In genomic region chr11:102272047-102272824, GRCh38 we compare ENCODE assay signal across 25 cellular contexts.
"Had no signal": no experiment of that assay in that cellular context is flagged by ENCODE, and none has a peak within 500 bp of the region (broad histone marks: within the 10 kb centered on the region; RNA-seq: fewer than 3 reads in every experiment).

No MANE protein-coding gene starts in this region.

- H3K9me3 ChIP-seq: breast epithelium, esophagus muscularis mucosa, stomach, vagina had no signal

- H3K36me3 Mint-ChIP-seq: activated naive CD8-positive, alpha-beta T cell treated with anti-CD3 and anti-CD28 coated beads for 36 hours; stimulated activated memory B cell treated with anti-CD40 and anti-IgM and Interleukin-4, amounts not matched to agents 10 μg/mL and 1 μg/mL and 100 μg/mL, for 72 hours had no signal

- H3K4me2 ChIP-seq: smooth muscle cell had no signal

- H3K4me1 ChIP-seq: breast epithelium had no signal

- H3K27ac ChIP-seq: breast epithelium, esophagus muscularis mucosa, stomach, vagina had no signal

- ATAC-seq: activated CD4-positive, alpha-beta T cell treated with anti-CD3 and anti-CD28 coated beads for 36 hours; sciatic nerve; stimulated activated memory B cell treated with anti-CD40 and anti-IgM and Interleukin-4, amounts not matched to agents 10 μg/mL and 1 μg/mL and 100 μg/mL, for 72 hours had no signal

- H3K4me3 ChIP-seq: breast epithelium, esophagus muscularis mucosa, smooth muscle cell, stomach, vagina had no signal

- DNase-seq: activated B cell treated with CpG ODN at 0.5 μM for 24 hours; activated CD4-positive, alpha-beta T cell treated with anti-CD3 and anti-CD28 coated beads for 36 hours; activated CD4-positive, alpha-beta T cell treated with anti-CD3 and anti-CD28 coated beads, Interleukin-2, amount 50 U/mL, for 4 hours; activated CD8-positive, alpha-beta memory T cell treated with anti-CD3 and anti-CD28 coated beads for 24 hours; activated CD8-positive, alpha-beta memory T cell treated with anti-CD3 and anti-CD28 coated beads, Interleukin-2, amount 50 U/mL, for 4 hours; activated naive CD4-positive, alpha-beta T cell treated with Interleukin-2 at 50 U/mL for 16 hours; activated naive CD8-positive, alpha-beta T cell treated with anti-CD3 and anti-CD28 coated beads for 36 hours; activated T-cell treated with anti-CD3 and anti-CD28 coated beads, Interleukin-2, amount 50 U/mL, for 24 hours; amniotic stem cell; glutamatergic neuron; hippocampal formation; naive B cell; occipital lobe; stimulated activated CD4-positive, alpha-beta T cell treated with anti-CD3 and anti-CD28 coated beads, Interleukin-15, amount 100 ng/mL, for 24 hours; stomach had no signal

- H3K36me3 ChIP-seq: breast epithelium, esophagus muscularis mucosa, stomach, vagina had no signal

- H3K9me3 Mint-ChIP-seq: activated B cell treated with CpG ODN at 0.5 μM for 24 hours; activated naive CD8-positive, alpha-beta T cell treated with anti-CD3 and anti-CD28 coated beads for 36 hours; activated T-cell treated with anti-CD3 and anti-CD28 coated beads, Interleukin-2, amount 50 U/mL, for 24 hours; activated T-helper 2 cell treated with anti-CD3 and anti-CD28 coated beads, Interferon-gamma antibody, Interleukin-2, Interleukin-4, amounts not matched to agents 10 μg/mL and 5 μg/mL and 100 μg/mL, durations not matched to agents 14 hours and 24 hours and 36 hours; central memory CD8-positive, alpha-beta T cell; memory B cell; naive B cell; stimulated activated memory B cell treated with anti-CD40 and anti-IgM and Interleukin-4, amounts not matched to agents 10 μg/mL and 1 μg/mL and 100 μg/mL, for 72 hours had no signal

- H3K27ac Mint-ChIP-seq: activated B cell treated with CpG ODN at 0.5 μM for 24 hours; activated CD4-positive, alpha-beta T cell treated with anti-CD3 and anti-CD28 coated beads for 36 hours; activated naive CD8-positive, alpha-beta T cell treated with anti-CD3 and anti-CD28 coated beads for 36 hours; activated T-cell treated with anti-CD3 and anti-CD28 coated beads, Interleukin-2, amount 50 U/mL, for 24 hours; activated T-helper 2 cell treated with anti-CD3 and anti-CD28 coated beads, Interferon-gamma antibody, Interleukin-2, Interleukin-4, amounts not matched to agents 10 μg/mL and 5 μg/mL and 100 μg/mL, durations not matched to agents 14 hours and 24 hours and 36 hours; memory B cell; naive B cell; stimulated activated memory B cell treated with anti-CD40 and anti-IgM and Interleukin-4, amounts not matched to agents 10 μg/mL and 1 μg/mL and 100 μg/mL, for 72 hours had no signal

- H3K27me3 ChIP-seq: breast epithelium, esophagus muscularis mucosa, vagina had no signal

- H3K4me3 Mint-ChIP-seq: activated B cell treated with CpG ODN at 0.5 μM for 24 hours; activated CD4-positive, alpha-beta T cell treated with anti-CD3 and anti-CD28 coated beads for 36 hours; activated naive CD8-positive, alpha-beta T cell treated with anti-CD3 and anti-CD28 coated beads for 36 hours; activated T-cell treated with anti-CD3 and anti-CD28 coated beads, Interleukin-2, amount 50 U/mL, for 24 hours; central memory CD8-positive, alpha-beta T cell; memory B cell; neural crest cell; stimulated activated memory B cell treated with anti-CD40 and anti-IgM and Interleukin-4, amounts not matched to agents 10 μg/mL and 1 μg/mL and 100 μg/mL, for 72 hours had no signal
